ENCODE assay signal across 26 cellular contexts in genomic region chr6:84426002-84426705, GRCh38.
DNase-seq lines count a peak whose midpoint lies in the region; ATAC-seq and TF ChIP-seq lines count a peak whose summit lies in the region.
"Had no signal": no experiment of that assay in that cellular context is flagged by ENCODE, and none has a peak within 500 bp of the region (broad histone marks: within the 10 kb centered on the region; RNA-seq: fewer than 3 reads in every experiment).

No MANE protein-coding gene starts in this region.

- H3K27me3 Mint-ChIP-seq in endodermal cell (ENCODE audit: insufficient read depth) = peaks cover 3% of the 10 kb centered on the region
- H3K27me3 Mint-ChIP-seq: activated CD4-positive, alpha-beta memory T cell treated with anti-CD3 and anti-CD28 coated beads for 36 hours had no signal

- H3K4me3 Mint-ChIP-seq in endodermal cell = peak overlapping the region; percentile 6
- H3K4me3 Mint-ChIP-seq: activated CD4-positive, alpha-beta memory T cell treated with anti-CD3 and anti-CD28 coated beads for 36 hours; CD4-positive, alpha-beta memory T cell; dendritic cell treated with granulocyte-macrophage colony-stimulating factor and Interleukin-4, amounts not matched to agents 40 ng/mL and 50 ng/mL, for 4 days; natural killer cell had no signal

- no peak overlapping the region for H3K9ac ChIP-seq in endodermal cell (ENCODE audit: extremely low read depth, low read length, poor library complexity, severe bottlenecking)
- H3K9ac ChIP-seq: GM23248 had no signal

- no peaks in the 10 kb centered on the region for H3K9me3 ChIP-seq in endodermal cell (ENCODE audit: control insufficient read depth, low read length)
- no peaks in the 10 kb centered on the region for H3K9me3 ChIP-seq in tibial artery
- H3K9me3 ChIP-seq in esophagus muscularis mucosa = no peaks in the 10 kb centered on the region

- H3K27ac ChIP-seq in endodermal cell (ENCODE audit: low read depth, low read length) = no peak overlapping the region
- H3K27ac ChIP-seq in tibial artery = peak overlapping the region; percentile 65 to 70
- H3K27ac ChIP-seq in esophagus muscularis mucosa (replicated peaks in 1 of 4) = no peak overlapping the region
- H3K27ac ChIP-seq: GM23248 had no signal

- H3K27me3 ChIP-seq in endodermal cell (ENCODE audit: control insufficient read depth, insufficient read depth, low read length, poor library complexity, severe bottlenecking) (no peaks in the 10 kb centered on the region), tibial artery (no peaks in the 10 kb centered on the region), esophagus muscularis mucosa (peaks cover 0 to 47% (median 0%) of the 10 kb centered on the region in 4 donors)

- TF ChIP-seq CTCF in endodermal cell (conservative IDR thresholded peaks at IDR 0.05) = no peak
- TF ChIP-seq CTCF in tibial artery (IDR thresholded peaks at IDR 0.05) = no peak
- TF ChIP-seq CTCF in esophagus muscularis mucosa (IDR thresholded peaks at IDR 0.05) = no peak

- H3K4me1 Mint-ChIP-seq in endodermal cell = peaks cover 47% of the 10 kb centered on the region
- H3K4me1 Mint-ChIP-seq: CD4-positive, alpha-beta memory T cell; natural killer cell had no signal

- peak; percentile 34 for DNase-seq in Right ventricle myocardium inferior (ENCODE audit: missing footprints)
- no peak for DNase-seq in Right ventricle myocardium superior
- DNase-seq in RPMI7951 (ENCODE audit: low read depth) = peak; percentile 24
- DNase-seq in endodermal cell = peak; percentile 54
- no peak for DNase-seq in tibial artery
- DNase-seq in esophagus muscularis mucosa (ENCODE audit: extremely low spot score) = no peak
- DNase-seq in D341Med (ENCODE audit: low spot score) = no peak
- DNase-seq: activated CD4-positive, alpha-beta memory T cell treated with anti-CD3 and anti-CD28 coated beads for 36 hours; activated CD8-positive, alpha-beta memory T cell treated with anti-CD3 and anti-CD28 coated beads, Interleukin-2, amount 50 U/mL, for 4 hours; activated naive CD4-positive, alpha-beta T cell treated with anti-CD3 and anti-CD28 coated beads, Interleukin-2, amount 50 U/mL, for 16 hours; amniotic stem cell; CD4-positive, alpha-beta memory T cell; DMS 273 treated with DMSO at 0.1 percent for 48 hours; EL; GM23248; IMR-90; islet precursor cell; natural killer cell; NCI-H1048; NCI-H2029; NCI-H226; stimulated activated CD4-positive, alpha-beta T cell treated with anti-CD3 and anti-CD28 coated beads, Interleukin-1b, Interleukin-23, amount 100 ng/mL, for 48 hours; trophoblast cell had no signal

- H3K36me3 ChIP-seq in endodermal cell (ENCODE audit: control insufficient read depth, insufficient read depth, low read length) = no peaks in the 10 kb centered on the region
- H3K36me3 ChIP-seq in tibial artery = no peaks in the 10 kb centered on the region
- H3K36me3 ChIP-seq in esophagus muscularis mucosa = no peaks in the 10 kb centered on the region

- TF ChIP-seq EP300 in esophagus muscularis mucosa (IDR thresholded peaks at IDR 0.05) = no peak

- ATAC-seq in Right ventricle myocardium inferior (no peak), Right ventricle myocardium superior (ENCODE audit: poor library complexity) (no peak), HG03135 (IDR thresholded peaks at IDR 0.05; ENCODE audit: unreplicated experiment) (no peak)
- ATAC-seq: natural killer cell had no signal

- no peak for TF ChIP-seq POLR2A in esophagus muscularis mucosa (IDR thresholded peaks at IDR 0.05; ENCODE audit: low read depth)

- H3K4me3 ChIP-seq in endodermal cell (ENCODE audit: low read length) (no peak overlapping the region), tibial artery (no peak overlapping the region), esophagus muscularis mucosa (no peak overlapping the region)
- H3K4me3 ChIP-seq: GM23248, smooth muscle cell had no signal

- H3K27ac Mint-ChIP-seq in endodermal cell = peak overlapping the region; percentile 24
- H3K27ac Mint-ChIP-seq: activated CD4-positive, alpha-beta memory T cell treated with anti-CD3 and anti-CD28 coated beads for 36 hours; CD4-positive, alpha-beta memory T cell; dendritic cell treated with granulocyte-macrophage colony-stimulating factor and Interleukin-4, amounts not matched to agents 40 ng/mL and 50 ng/mL, for 4 days; natural killer cell had no signal

- 54 to 56% methylated on average over 4 to 5 of the region's 5 CpGs for WGBS in endodermal cell (ENCODE audit: insufficient coverage in 1 of 2, insufficient read length in 1 of 2), 2 experiments
- 78% methylated on average over 5 of the region's 5 CpGs for WGBS in esophagus muscularis mucosa

- H3K4me1 ChIP-seq in endodermal cell (ENCODE audit: control insufficient read depth, insufficient read depth, low read length) (peaks cover 8% of the 10 kb centered on the region), tibial artery (peaks cover 0 to 42% (median 2%) of the 10 kb centered on the region in 4 donors), esophagus muscularis mucosa (peaks cover 0 to 5% (median 2%) of the 10 kb centered on the region in 4 donors)

- intact Hi-C loops in Right ventricle myocardium inferior (cut with DNase I) = no loop called here
- intact Hi-C loops in Right ventricle myocardium superior (cut with DNase I) = no loop called here
- intact Hi-C loops in tibial artery (cut with DNase I; ENCODE audit: low total_unique reads) = no loop called here
- intact Hi-C loops in esophagus muscularis mucosa (cut with DNase I) = loop anchor here (5.0 kb wide), 2 partner anchors 351 to 896 kb away; no protein-coding TSS in a partner anchor

- no peaks in the 10 kb centered on the region for H3K9me3 Mint-ChIP-seq in endodermal cell
- H3K9me3 Mint-ChIP-seq: activated CD4-positive, alpha-beta memory T cell treated with anti-CD3 and anti-CD28 coated beads for 36 hours; dendritic cell treated with granulocyte-macrophage colony-stimulating factor and Interleukin-4, amounts not matched to agents 40 ng/mL and 50 ng/mL, for 4 days had no signal

- no peaks in the 10 kb centered on the region for H3K36me3 Mint-ChIP-seq in endodermal cell (ENCODE audit: low read depth)
- H3K36me3 Mint-ChIP-seq: activated CD4-positive, alpha-beta memory T cell treated with anti-CD3 and anti-CD28 coated beads for 36 hours; CD4-positive, alpha-beta memory T cell; natural killer cell had no signal

Comparison
In these comparisons a context has a peak if more than half of its experiments do, and no peak if none do; other contexts are left out.
1. DNase-seq: peak in Right ventricle myocardium inferior (single experiment), RPMI7951 (single experiment) and endodermal cell (single experiment); none in Right ventricle myocardium superior (single experiment), tibial artery (0 of 2), esophagus muscularis mucosa (single experiment) and D341Med (single experiment).
2. H3K27ac ChIP-seq: peak in tibial artery (2 of 2); none in endodermal cell (single experiment) and esophagus muscularis mucosa (0 of 4).